ENCODE assay signal across 1 cellular context in the genomic region with DNA sequence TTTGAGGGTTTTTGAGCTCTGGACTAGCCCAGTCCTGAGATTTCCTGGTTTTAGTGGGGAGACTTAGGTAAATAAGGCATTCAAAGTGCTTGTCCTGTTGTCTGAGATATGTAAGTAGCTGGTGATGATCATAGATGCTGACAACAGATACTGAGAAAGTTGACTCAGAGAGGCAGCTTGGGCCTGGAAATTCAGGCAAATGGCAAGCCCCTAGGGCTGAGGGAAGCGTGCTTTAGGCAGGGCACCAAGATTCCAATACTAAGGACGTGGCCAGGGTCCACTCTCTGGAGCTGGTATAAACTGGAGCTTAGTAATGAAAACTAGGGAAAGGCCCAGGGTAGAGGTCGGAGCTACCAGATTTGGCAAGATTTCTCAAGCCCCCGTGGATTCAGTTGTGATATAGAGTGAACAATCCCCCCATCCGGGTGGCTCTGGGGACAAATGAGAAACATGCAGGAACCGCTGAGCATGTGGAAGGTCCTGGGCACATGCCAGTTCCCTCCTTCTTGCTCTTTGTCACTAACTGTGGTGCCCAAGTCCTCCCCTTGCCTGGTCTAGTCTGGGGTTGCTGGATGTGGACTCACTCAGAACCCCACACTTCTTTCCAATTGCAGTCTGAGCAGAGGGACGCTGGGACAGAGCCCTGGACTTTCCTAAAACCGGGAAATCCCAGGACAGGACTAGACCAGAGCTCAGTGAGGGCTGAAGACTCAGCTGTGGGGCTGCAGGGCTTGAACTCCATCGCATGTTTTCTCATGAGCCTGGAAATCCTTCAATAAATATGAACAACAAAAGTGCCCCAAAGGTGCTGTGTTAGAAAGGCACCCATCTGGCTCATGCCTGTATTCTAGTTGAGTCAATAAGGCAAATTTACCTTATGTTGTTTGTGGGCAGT.
TF ChIP-seq lines count a peak whose summit lies in the region.

No MANE protein-coding gene starts in this region.

TF ChIP-seq in A549, 52 proteins besides CTCF, POLR2A, EP300 and RAD21 (continued from another document):
- TF ChIP-seq PBX3 (IDR thresholded peaks at IDR 0.05): no peak
- TF ChIP-seq EHMT2 (IDR thresholded peaks at IDR 0.05; ENCODE audit: low read depth): no peak
- TF ChIP-seq CHD4 (IDR thresholded peaks at IDR 0.05; ENCODE audit: borderline replicate concordance): no peak
- TF ChIP-seq, protein P1, sequence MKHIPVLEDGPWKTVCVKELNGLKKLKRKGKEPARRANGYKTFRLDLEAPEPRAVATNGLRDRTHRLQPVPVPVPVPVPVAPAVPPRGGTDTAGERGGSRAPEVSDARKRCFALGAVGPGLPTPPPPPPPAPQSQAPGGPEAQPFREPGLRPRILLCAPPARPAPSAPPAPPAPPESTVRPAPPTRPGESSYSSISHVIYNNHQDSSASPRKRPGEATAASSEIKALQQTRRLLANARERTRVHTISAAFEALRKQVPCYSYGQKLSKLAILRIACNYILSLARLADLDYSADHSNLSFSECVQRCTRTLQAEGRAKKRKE (CRISPR knock-in tag; IDR thresholded peaks at IDR 0.05; ENCODE audit: low read depth): no peak
- TF ChIP-seq HDAC2 (IDR thresholded peaks at IDR 0.05): no peak
- no peak for TF ChIP-seq NR3C1 (IDR thresholded peaks at IDR 0.05)
- TF ChIP-seq, protein P2, sequence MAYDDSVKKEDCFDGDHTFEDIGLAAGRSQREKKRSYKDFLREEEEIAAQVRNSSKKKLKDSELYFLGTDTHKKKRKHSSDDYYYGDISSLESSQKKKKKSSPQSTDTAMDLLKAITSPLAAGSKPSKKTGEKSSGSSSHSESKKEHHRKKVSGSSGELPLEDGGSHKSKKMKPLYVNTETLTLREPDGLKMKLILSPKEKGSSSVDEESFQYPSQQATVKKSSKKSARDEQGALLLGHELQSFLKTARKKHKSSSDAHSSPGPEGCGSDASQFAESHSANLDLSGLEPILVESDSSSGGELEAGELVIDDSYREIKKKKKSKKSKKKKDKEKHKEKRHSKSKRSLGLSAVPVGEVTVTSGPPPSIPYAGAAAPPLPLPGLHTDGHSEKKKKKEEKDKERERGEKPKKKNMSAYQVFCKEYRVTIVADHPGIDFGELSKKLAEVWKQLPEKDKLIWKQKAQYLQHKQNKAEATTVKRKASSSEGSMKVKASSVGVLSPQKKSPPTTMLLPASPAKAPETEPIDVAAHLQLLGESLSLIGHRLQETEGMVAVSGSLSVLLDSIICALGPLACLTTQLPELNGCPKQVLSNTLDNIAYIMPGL (CRISPR knock-in tag; IDR thresholded peaks at IDR 0.05; ENCODE audit: borderline replicate concordance): no peak
- TF ChIP-seq FOSB (CRISPR knock-in tag; IDR thresholded peaks at IDR 0.05): no peak
- no peak for TF ChIP-seq ELK1 (IDR thresholded peaks at IDR 0.05; ENCODE audit: low read depth, low read length)
- TF ChIP-seq TP53 (CRISPR knock-in tag; IDR thresholded peaks at IDR 0.05): no peak
- TF ChIP-seq, protein P3, sequence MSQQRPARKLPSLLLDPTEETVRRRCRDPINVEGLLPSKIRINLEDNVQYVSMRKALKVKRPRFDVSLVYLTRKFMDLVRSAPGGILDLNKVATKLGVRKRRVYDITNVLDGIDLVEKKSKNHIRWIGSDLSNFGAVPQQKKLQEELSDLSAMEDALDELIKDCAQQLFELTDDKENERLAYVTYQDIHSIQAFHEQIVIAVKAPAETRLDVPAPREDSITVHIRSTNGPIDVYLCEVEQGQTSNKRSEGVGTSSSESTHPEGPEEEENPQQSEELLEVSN (IDR thresholded peaks at IDR 0.05; ENCODE audit: borderline replicate concordance, low read depth): no peak
